8 cellular contexts compared by ENCODE assay signal in genomic region chr3:31979006-31979697, GRCh38. TPM values are rescaled to one million over a fixed set of nuclear protein-coding genes. Genes with fewer than 3 reads are reported as not detected.
DNase-seq lines count a peak whose midpoint lies in the region; ATAC-seq, FAIRE-seq and TF ChIP-seq lines count a peak whose summit lies in the region.

No MANE protein-coding gene starts in this region.

- H3K4me2 ChIP-seq in GM12878 (ENCODE audit: control insufficient read depth, insufficient read depth), result peak overlapping the region; percentile 18; the same call in 1 of the 2 replicates

- no peak overlapping the region for H3K9ac ChIP-seq in GM12878 (ENCODE audit: control insufficient read depth, insufficient read depth, low read length)

- no peaks in the 10 kb centered on the region for H3K36me3 ChIP-seq in GM12878 (ENCODE audit: control insufficient read depth in 2 of 2, insufficient read depth in 2 of 2, low read length in 1 of 2)

- CTCF ChIA-PET in GM12878 (lab: Yijun Ruan, JAX), result interaction anchor here (1.3 kb wide), 1 partner anchor 12 kb away, joined by 3 read pairs; no protein-coding TSS in a partner anchor

- RAD21 ChIA-PET in GM12878 (lab: Charles Lee; ENCODE audit: unreplicated experiment), result no interaction called here

- peaks cover 10 to 22% of the 10 kb centered on the region in 2 experiments for H3K27me3 ChIP-seq in GM12878 (replicated peaks in 1 of 2; ENCODE audit: control insufficient read depth in 2 of 2, insufficient read depth in 2 of 2, low read length in 1 of 2)

- 0% methylated on average over 5 of the region's 5 CpGs for WGBS in GM12878 (ENCODE audit: insufficient coverage, insufficient replicate concordance, low lambda C conversion rate, missing lambda C conversion rate)

- peak; percentile 54 for ATAC-seq in GM19035 (IDR thresholded peaks at IDR 0.05; ENCODE audit: unreplicated experiment)
- ATAC-seq in HG02973 (IDR thresholded peaks at IDR 0.05; ENCODE audit: unreplicated experiment), result peak; percentile 81
- peak; percentile 68 for ATAC-seq in GM12878
- no peak for ATAC-seq in GM18909 (IDR thresholded peaks at IDR 0.05; ENCODE audit: poor library complexity, unreplicated experiment)
- no peak for ATAC-seq in Right ventricle myocardium superior (ENCODE audit: poor library complexity)

- SMC1A ChIA-PET in GM12878 (lab: Charles Lee; ENCODE audit: uncharacterized antibody, unreplicated experiment), result no interaction called here

- no peak for TF ChIP-seq POLR2A in GM12878 (IDR thresholded peaks at IDR 0.05; ENCODE audit: low read depth, low read length)

- in situ Hi-C loops in GM12878 (cut with MboI), result no loop called here

- intact Hi-C loops in GM12878 (cut with micrococcal nuclease; ENCODE audit: unreplicated experiment) (no loop called here), Right ventricle myocardium superior (cut with DNase I) (no loop called here)

- peak; percentile 21 to 66; a peak in 1 of 4 replicates for TF ChIP-seq EP300 in GM12878 (IDR thresholded peaks at IDR 0.05; ENCODE audit: borderline replicate concordance in 1 of 2, control insufficient read depth in 1 of 2, low read depth in 2 of 2, low read length in 2 of 2)

- no peak overlapping the region for H3K4me3 ChIP-seq in GM12878

- no peaks in the 10 kb centered on the region for H3K79me2 ChIP-seq in GM12878 (ENCODE audit: control insufficient read depth, insufficient read depth, low read length)

- no peak for TF ChIP-seq CTCF in GM12878 (IDR thresholded peaks at IDR 0.05 in 2 of 3, conservative IDR thresholded peaks at IDR 0.05 in 1 of 3; ENCODE audit: control insufficient read depth in 2 of 3, extremely low read depth in 1 of 3, insufficient read depth in 1 of 3, low read depth in 3 of 3, low read length in 3 of 3)

- DNase-seq in GM12878 (ENCODE audit: low read depth, low spot score) (peak; percentile 17), putamen (ENCODE audit: low spot score) (peak; percentile 54), NCI-H345 treated with DMSO at 0.1 percent for 48 hours (lab: John Stamatoyannopoulos, UW; ENCODE audit: unreplicated experiment) (no peak), RPMI8226 (no peak), Right ventricle myocardium superior (no peak)

- H3K4me1 ChIP-seq in GM12878 (ENCODE audit: control insufficient read depth, insufficient read depth, low read length), result peaks cover 20% of the 10 kb centered on the region

- H4K20me1 ChIP-seq in GM12878 (ENCODE audit: control insufficient read depth, insufficient read depth), result no peaks in the 10 kb centered on the region

- BruUV-seq in GM12878 (replicated peaks; lab: Mats Ljungman, UMichigan), result no TSS peak

- H3K27ac ChIP-seq in GM12878 (ENCODE audit: control insufficient read depth, insufficient read depth), result no peak overlapping the region

- H2AFZ ChIP-seq in GM12878 (ENCODE audit: control insufficient read depth, low read depth, low read length), result no peak overlapping the region

- POLR2A ChIA-PET in GM12878 (lab: Charles Lee), result no interaction called here

- TF ChIP-seq RAD21 in GM12878 (IDR thresholded peaks at IDR 0.05; ENCODE audit: insufficient read depth, low read depth, low read length), result no peak

- no peaks in the 10 kb centered on the region for H3K9me3 ChIP-seq in GM12878 (replicated peaks; ENCODE audit: control insufficient read depth, insufficient read depth, low read length)

- peak; percentile 66 for FAIRE-seq in GM12878 (lab: Jason Lieb, UNC)

TF ChIP-seq in GM12878, 131 proteins besides CTCF, POLR2A, EP300 and RAD21 (continues in another document):
- TF ChIP-seq EED (IDR thresholded peaks at IDR 0.05; ENCODE audit: low read depth) (0 out of 2 replicates have a peak, but pooled peaks have one; percentile 19), RUNX3 (IDR thresholded peaks at IDR 0.05; ENCODE audit: low read length) (peak; percentile 47), NBN (IDR thresholded peaks at IDR 0.05) (no peak), SKIL (IDR thresholded peaks at IDR 0.05; ENCODE audit: low read depth, poor library complexity, severe bottlenecking) (no peak), PBX3 (IDR thresholded peaks at IDR 0.05; ENCODE audit: insufficient replicate concordance, low read depth, low read length) (no peak), ATF3 (IDR thresholded peaks at IDR 0.05; ENCODE audit: borderline replicate concordance, extremely low read depth, low read depth, low read length) (no peak), NFYA (IDR thresholded peaks at IDR 0.05; ENCODE audit: borderline replicate concordance, low read depth, low read length) (no peak), GATAD2B (conservative IDR thresholded peaks at IDR 0.05; ENCODE audit: low read depth) (no peak), FOS (IDR thresholded peaks at IDR 0.05; ENCODE audit: borderline replicate concordance, extremely low read depth, insufficient read length) (no peak), BCL11A (IDR thresholded peaks at IDR 0.05; ENCODE audit: low read depth, low read length) (peak; percentile 81; the same call in 1 of the 2 replicates), TCF12 (IDR thresholded peaks at IDR 0.05; ENCODE audit: low read depth, low read length) (no peak)

RNA-seq across cellular contexts. Expression of gene OSBPL10, which starts 1.9 kb away (rescaled TPM):
- not detected in 2 replicates for total RNA-seq in GM12878 (2013; cell fraction: nucleolus; rRNA removed)
- total RNA-seq in GM12878 (2014; rRNA removed) (not detected in 2 replicates), GM12878 (2014; rRNA removed; fragmentation: Illumina TruSeq; extraction: Trizol) (not detected in 2 replicates), GM12878 (2021) (0.03 and 0.24 TPM in 2 replicates), Right ventricle myocardium superior (5.1 TPM)
- polyA plus RNA-seq in GM12878 (2011; ENCODE audit: low read depth), result 0.22 TPM
- polyA plus RNA-seq in GM12878 (2011; rRNA removed) (not detected in 2 replicates), GM12878 (2014; fragmentation: Illumina TruSeq; extraction: Trizol) (not detected in 2 replicates), GM12878 (2014; fragmentation: Nextera tagmentation; extraction: Ambion mirVana) (under 1 TPM; 0.03 to 0.15 TPM), GM12878 (2014; rRNA removed) (0.03 TPM in 1 of 2 replicates, not detected in the other), GM12878 (2016; fragmentation: Nextera tagmentation; extraction: Ambion mirVana) (under 1 TPM; 0.09 to 0.25 TPM)
- not detected in 2 replicates for polyA plus RNA-seq in GM12878 (2011; cell fraction: cytosol; rRNA removed)
- polyA plus RNA-seq in GM12878 (2011; cell fraction: nucleus; rRNA removed), result not detected in 2 replicates
- polyA plus RNA-seq in GM12878 (2012), result 0.10 and 0.35 TPM in 2 replicates
- not detected in 2 replicates for polyA minus RNA-seq in GM12878 (2011; rRNA and poly(A)+ RNA removed)
- polyA minus RNA-seq in GM12878 (2011; cell fraction: cytosol; rRNA and poly(A)+ RNA removed), result 1.9 TPM in 1 of 2 replicates, not detected in the other
- 0.96 TPM in 1 of 2 replicates, not detected in the other for polyA minus RNA-seq in GM12878 (2011; cell fraction: nucleus; rRNA and poly(A)+ RNA removed)

RNA-seq across cellular contexts. Expression of gene ZNF860, which starts 2.4 kb away (rescaled TPM):
- total RNA-seq in GM12878 (2013; cell fraction: nucleolus; rRNA removed), result not detected in 2 replicates
- total RNA-seq in GM12878 (2014; rRNA removed) (not detected in 2 replicates), GM12878 (2014; rRNA removed; fragmentation: Illumina TruSeq; extraction: Trizol) (not detected in 2 replicates), GM12878 (2021) (not detected in 2 replicates), Right ventricle myocardium superior (0.08 TPM)
- polyA plus RNA-seq in GM12878 (2011; ENCODE audit: low read depth), result not detected
- polyA plus RNA-seq in GM12878 (2011; rRNA removed) (not detected in 2 replicates), GM12878 (2014; fragmentation: Illumina TruSeq; extraction: Trizol) (not detected in 2 replicates), GM12878 (2014; fragmentation: Nextera tagmentation; extraction: Ambion mirVana) (not detected), GM12878 (2014; rRNA removed) (not detected in 2 replicates), GM12878 (2016; fragmentation: Nextera tagmentation; extraction: Ambion mirVana) (not detected)
- not detected in 2 replicates for polyA plus RNA-seq in GM12878 (2011; cell fraction: cytosol; rRNA removed)
- polyA plus RNA-seq in GM12878 (2011; cell fraction: nucleus; rRNA removed), result not detected in 2 replicates
- polyA plus RNA-seq in GM12878 (2012), result not detected in 2 replicates
- polyA minus RNA-seq in GM12878 (2011; rRNA and poly(A)+ RNA removed), result not detected in 2 replicates
- not detected in 2 replicates for polyA minus RNA-seq in GM12878 (2011; cell fraction: cytosol; rRNA and poly(A)+ RNA removed)
- not detected in 2 replicates for polyA minus RNA-seq in GM12878 (2011; cell fraction: nucleus; rRNA and poly(A)+ RNA removed)

Comparison
In these comparisons a context has a peak if more than half of its experiments do, and no peak if none do; other contexts are left out.
1. ATAC-seq: peak in GM19035 (single experiment), HG02973 (single experiment) and GM12878 (single experiment); none in GM18909 (single experiment) and Right ventricle myocardium superior (single experiment).
2. DNase-seq: peak in GM12878 (single experiment) and putamen (single experiment); none in NCI-H345 treated with DMSO at 0.1 percent for 48 hours (single experiment), RPMI8226 (single experiment) and Right ventricle myocardium superior (single experiment).